ENCODE assay signal across 17 cellular contexts in the genomic region with DNA sequence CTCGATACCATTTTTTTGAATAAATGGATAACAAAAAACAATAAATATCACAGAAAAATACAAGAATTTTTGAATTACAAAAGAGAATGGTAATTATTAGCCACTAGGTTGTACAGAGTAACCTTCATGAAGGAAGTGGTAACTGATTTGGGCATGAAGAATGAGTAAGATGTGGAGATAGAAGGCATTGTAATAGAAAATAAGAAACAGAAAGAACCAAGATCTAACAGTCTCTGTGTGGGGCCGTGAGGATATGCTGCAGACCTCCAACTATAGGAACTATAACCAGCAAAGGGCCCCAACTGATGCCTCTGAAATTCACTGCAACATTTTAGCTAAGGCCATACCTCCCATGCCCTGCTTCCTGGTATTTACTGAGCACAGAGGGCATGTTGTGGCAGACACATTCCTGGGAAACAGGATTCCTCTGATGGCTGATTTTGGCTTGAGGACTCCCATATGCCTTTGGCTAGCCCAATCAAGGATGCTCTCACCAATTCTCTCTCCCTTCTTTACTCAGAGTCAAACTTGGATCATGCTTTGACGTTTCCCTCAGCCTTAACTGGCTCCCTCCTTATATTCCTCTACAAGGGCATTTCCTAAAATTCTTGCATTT.
DNase-seq lines count a peak whose midpoint lies in the region; ATAC-seq, FAIRE-seq and TF ChIP-seq lines count a peak whose summit lies in the region.
"Had no signal": no experiment of that assay in that cellular context is flagged by ENCODE, and none has a peak within 500 bp of the region (broad histone marks: within the 10 kb centered on the region; RNA-seq: fewer than 3 reads in every experiment).

No MANE protein-coding gene starts in this region.

- H4K20me1 ChIP-seq in HepG2 (ENCODE audit: insufficient read depth, low read length), result no peaks in the 10 kb centered on the region

- no peak overlapping the region for H2AFZ ChIP-seq in HepG2 (ENCODE audit: low read length)
- H2AFZ ChIP-seq: hepatocyte had no signal

- in situ Hi-C loops in HepG2 (cut with HindIII; ENCODE audit: extremely low pct_ligation_motif_present, low pct_unique_long_range_greater_than_20kb), result no loop called here

- TF ChIP-seq RAD21 in HepG2 (CRISPR knock-in tag; IDR thresholded peaks at IDR 0.05), result no peak

- TF ChIP-seq EP300 in HepG2 (IDR thresholded peaks at IDR 0.05; ENCODE audit: low read depth in 2 of 2, low read length in 2 of 2) (no peak), HepG2 (CRISPR knock-in tag; IDR thresholded peaks at IDR 0.05; ENCODE audit: borderline replicate concordance) (no peak)

- BruUV-seq in HepG2 (replicated peaks; lab: Mats Ljungman, UMichigan), result no TSS peak

- POLR2A ChIA-PET in HepG2 (lab: Yijun Ruan, JAX), result no interaction called here

- no peak overlapping the region for H3K4me2 ChIP-seq in HepG2 (ENCODE audit: low read depth, low read length)
- H3K4me2 ChIP-seq: hepatocyte had no signal

- H3K4me1 ChIP-seq in HepG2 (ENCODE audit: insufficient read depth, low read length), result no peaks in the 10 kb centered on the region
- H3K4me1 ChIP-seq: vagina had no signal

- H3K4me3 ChIP-seq in MG63, result no peak overlapping the region
- no peak overlapping the region for H3K4me3 ChIP-seq in HepG2 (replicated peaks in 1 of 3; ENCODE audit: insufficient read depth in 1 of 3, low read depth in 2 of 3, low read length in 3 of 3)
- H3K4me3 ChIP-seq: hepatocyte, vagina had no signal

- H3K9ac ChIP-seq in HepG2 (ENCODE audit: insufficient read depth, low read depth, low read length), result no peak overlapping the region

- DNase-seq in MG63 (peak; percentile 39), kidney tubule cell (ENCODE audit: low spot score) (peak; percentile 29), SHP77 treated with DMSO at 0.1 percent for 48 hours (lab: John Stamatoyannopoulos, UW) (no peak), HepG2 (ENCODE audit: low spot score) (no peak), NCI-H2081 treated with DMSO at 0.1 percent for 48 hours (lab: John Stamatoyannopoulos, UW) (no peak)
- DNase-seq: activated naive CD4-positive, alpha-beta T cell treated with anti-CD3 and anti-CD28 coated beads for 36 hours; NCI-H187 treated with DMSO at 0.1 percent for 48 hours; NCI-H526; RPMI8226; stimulated activated CD4-positive, alpha-beta T cell treated with anti-CD3 and anti-CD28 coated beads, Interleukin-12 subunit alpha, Interleukin-12 subunit beta, amount 100 ng/mL, for 4 hours; stimulated activated naive CD8-positive, alpha-beta T cell treated with anti-CD3 and anti-CD28 coated beads, Interleukin-15, amount 100 ng/mL, for 72 hours had no signal

- H3K27me3 ChIP-seq in MG63, result no peaks in the 10 kb centered on the region
- H3K27me3 ChIP-seq in HepG2 (ENCODE audit: control insufficient read depth in 1 of 2, insufficient read depth in 2 of 2, low read length in 2 of 2), result no peaks in the 10 kb centered on the region
- H3K27me3 ChIP-seq: hepatocyte, vagina had no signal

- no peaks in the 10 kb centered on the region for H3K79me2 ChIP-seq in HepG2 (ENCODE audit: insufficient read depth, low read length)
- H3K79me2 ChIP-seq: hepatocyte had no signal

- H3K36me3 ChIP-seq in MG63, result no peaks in the 10 kb centered on the region
- no peaks in the 10 kb centered on the region for H3K36me3 ChIP-seq in HepG2 (replicated peaks in 1 of 2; ENCODE audit: control insufficient read depth in 1 of 2, insufficient read depth in 2 of 2, low read length in 2 of 2)
- H3K36me3 ChIP-seq: vagina had no signal

- CTCF ChIA-PET in HepG2 (lab: Yijun Ruan, JAX; ENCODE audit: low intra/inter-chr PET ratio, low total read pairs), result no interaction called here

- WGBS in HepG2 (ENCODE audit: low lambda C conversion rate), result 81% methylated on average over 3 of the region's 3 CpGs

- TF ChIP-seq CTCF in HepG2 (CRISPR knock-in tag; IDR thresholded peaks at IDR 0.05), result no peak

- TF ChIP-seq POLR2A in HepG2 (IDR thresholded peaks at IDR 0.05; ENCODE audit: insufficient read depth in 1 of 2, low read depth in 2 of 2, low read length in 2 of 2), result no peak

- ATAC-seq in GM18873 (IDR thresholded peaks at IDR 0.05; ENCODE audit: low FRiP score, unreplicated experiment), result peak; percentile 73
- ATAC-seq in GM21717 (IDR thresholded peaks at IDR 0.05; ENCODE audit: unreplicated experiment), result peak; percentile 51
- ATAC-seq in HG03280 (IDR thresholded peaks at IDR 0.05; ENCODE audit: unreplicated experiment), result no peak
- ATAC-seq in HepG2, result no peak
- ATAC-seq: activated CD4-positive, CD25-positive, alpha-beta regulatory T cell treated with anti-CD3 and anti-CD28 coated beads, Interleukin-2, amount 50 U/mL, for 24 hours; stimulated activated naive CD8-positive, alpha-beta T cell treated with anti-CD3 and anti-CD28 coated beads, Interleukin-15, amount 100 ng/mL, for 72 hours had no signal

- FAIRE-seq in HepG2 (lab: Jason Lieb, UNC), result no peak

- intact Hi-C loops in HepG2 (cut with micrococcal nuclease; ENCODE audit: unreplicated experiment), result no loop called here

- no peaks in the 10 kb centered on the region for H3K9me3 ChIP-seq in MG63
- H3K9me3 ChIP-seq in HepG2 (ENCODE audit: low read length), result no peaks in the 10 kb centered on the region
- H3K9me3 ChIP-seq: vagina had no signal

- H3K27ac ChIP-seq in HepG2 (ENCODE audit: extremely low read length, insufficient read depth, low read length), result no peak overlapping the region
- H3K27ac ChIP-seq: hepatocyte, vagina had no signal

TF ChIP-seq in HepG2, 621 proteins besides CTCF, POLR2A, EP300 and RAD21 (continues in another document):
- TF ChIP-seq, protein P1, sequence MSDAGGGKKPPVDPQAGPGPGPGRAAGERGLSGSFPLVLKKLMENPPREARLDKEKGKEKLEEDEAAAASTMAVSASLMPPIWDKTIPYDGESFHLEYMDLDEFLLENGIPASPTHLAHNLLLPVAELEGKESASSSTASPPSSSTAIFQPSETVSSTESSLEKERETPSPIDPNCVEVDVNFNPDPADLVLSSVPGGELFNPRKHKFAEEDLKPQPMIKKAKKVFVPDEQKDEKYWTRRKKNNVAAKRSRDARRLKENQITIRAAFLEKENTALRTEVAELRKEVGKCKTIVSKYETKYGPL (CRISPR knock-in tag; IDR thresholded peaks at IDR 0.05), result no peak
- TF ChIP-seq FOXM1 (CRISPR knock-in tag; IDR thresholded peaks at IDR 0.05) (no peak), NFIB (CRISPR knock-in tag; IDR thresholded peaks at IDR 0.05; ENCODE audit: borderline replicate concordance) (no peak), ZBTB7A (CRISPR knock-in tag; IDR thresholded peaks at IDR 0.05) (no peak), NR3C1 (CRISPR knock-in tag; IDR thresholded peaks at IDR 0.05) (no peak), ZNF20 (CRISPR knock-in tag; IDR thresholded peaks at IDR 0.05) (no peak), AGO2 (optimal IDR thresholded peaks at IDR 0.05; ENCODE audit: low read depth, low read length) (no peak), ZNF737 (CRISPR knock-in tag; IDR thresholded peaks at IDR 0.05; ENCODE audit: borderline replicate concordance) (no peak), ZNF766 (CRISPR knock-in tag; IDR thresholded peaks at IDR 0.05; ENCODE audit: borderline replicate concordance) (no peak), ZNF550 (CRISPR knock-in tag; IDR thresholded peaks at IDR 0.05; ENCODE audit: borderline replicate concordance) (no peak), ZNF83 (CRISPR knock-in tag; IDR thresholded peaks at IDR 0.05; ENCODE audit: borderline replicate concordance) (no peak), ZNF839 (CRISPR knock-in tag; IDR thresholded peaks at IDR 0.05; ENCODE audit: borderline replicate concordance) (no peak), MAFK (conservative IDR thresholded peaks at IDR 0.05 in 1 of 2, IDR thresholded peaks at IDR 0.05 in 1 of 2; ENCODE audit: low read length in 2 of 2) (no peak), ZFP62 (CRISPR knock-in tag; IDR thresholded peaks at IDR 0.05) (no peak)
- TF ChIP-seq, protein P2, sequence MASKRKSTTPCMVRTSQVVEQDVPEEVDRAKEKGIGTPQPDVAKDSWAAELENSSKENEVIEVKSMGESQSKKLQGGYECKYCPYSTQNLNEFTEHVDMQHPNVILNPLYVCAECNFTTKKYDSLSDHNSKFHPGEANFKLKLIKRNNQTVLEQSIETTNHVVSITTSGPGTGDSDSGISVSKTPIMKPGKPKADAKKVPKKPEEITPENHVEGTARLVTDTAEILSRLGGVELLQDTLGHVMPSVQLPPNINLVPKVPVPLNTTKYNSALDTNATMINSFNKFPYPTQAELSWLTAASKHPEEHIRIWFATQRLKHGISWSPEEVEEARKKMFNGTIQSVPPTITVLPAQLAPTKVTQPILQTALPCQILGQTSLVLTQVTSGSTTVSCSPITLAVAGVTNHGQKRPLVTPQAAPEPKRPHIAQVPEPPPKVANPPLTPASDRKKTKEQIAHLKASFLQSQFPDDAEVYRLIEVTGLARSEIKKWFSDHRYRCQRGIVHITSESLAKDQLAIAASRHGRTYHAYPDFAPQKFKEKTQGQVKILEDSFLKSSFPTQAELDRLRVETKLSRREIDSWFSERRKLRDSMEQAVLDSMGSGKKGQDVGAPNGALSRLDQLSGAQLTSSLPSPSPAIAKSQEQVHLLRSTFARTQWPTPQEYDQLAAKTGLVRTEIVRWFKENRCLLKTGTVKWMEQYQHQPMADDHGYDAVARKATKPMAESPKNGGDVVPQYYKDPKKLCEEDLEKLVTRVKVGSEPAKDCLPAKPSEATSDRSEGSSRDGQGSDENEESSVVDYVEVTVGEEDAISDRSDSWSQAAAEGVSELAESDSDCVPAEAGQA (IDR thresholded peaks at IDR 0.05; ENCODE audit: low read depth), result no peak
- TF ChIP-seq, protein P2 (CRISPR knock-in tag; IDR thresholded peaks at IDR 0.05; ENCODE audit: borderline replicate concordance), result no peak

Comparison
In these comparisons a context has a peak if more than half of its experiments do, and no peak if none do; other contexts are left out.
1. ATAC-seq: peak in GM18873 (single experiment) and GM21717 (single experiment); none in HG03280 (single experiment) and HepG2 (single experiment).
2. DNase-seq: peak in MG63 (single experiment) and kidney tubule cell (single experiment); none in SHP77 treated with DMSO at 0.1 percent for 48 hours (single experiment), HepG2 (single experiment) and NCI-H2081 treated with DMSO at 0.1 percent for 48 hours (single experiment).